22 cellular contexts compared by ENCODE assay signal in the genomic region with DNA sequence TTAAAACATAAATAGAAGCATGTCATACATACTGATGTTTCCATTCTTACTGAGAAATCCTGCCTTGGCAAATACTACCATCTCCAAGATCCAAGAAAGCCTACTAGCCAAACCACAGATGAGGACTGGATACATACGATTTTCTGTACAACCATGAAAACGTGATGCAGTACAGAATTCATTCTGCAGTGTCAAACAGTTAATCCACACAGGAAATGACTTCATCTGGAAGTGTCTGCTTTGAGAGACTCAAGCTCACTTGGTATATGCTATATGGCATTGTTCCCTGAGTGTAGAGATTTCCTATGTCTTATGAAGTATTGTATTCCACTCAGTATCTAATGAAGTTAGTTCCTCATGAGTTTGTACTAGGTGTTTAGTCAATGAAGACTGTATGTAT.
DNase-seq lines count a peak whose midpoint lies in the region; ATAC-seq and TF ChIP-seq lines count a peak whose summit lies in the region.
"Had no signal": no experiment of that assay in that cellular context is flagged by ENCODE, and none has a peak within 500 bp of the region (broad histone marks: within the 10 kb centered on the region; RNA-seq: fewer than 3 reads in every experiment).

No MANE protein-coding gene starts in this region.

- H3K4me3 ChIP-seq in fibroblast of mammary gland (ENCODE audit: control insufficient read depth, low read depth, low read length), result no peak overlapping the region
- H3K4me3 ChIP-seq: coronary artery, upper lobe of left lung had no signal

- ATAC-seq in HG02870 (IDR thresholded peaks at IDR 0.05; ENCODE audit: unreplicated experiment) (no peak), GM21786 (IDR thresholded peaks at IDR 0.05; ENCODE audit: unreplicated experiment) (no peak)
- ATAC-seq: stimulated activated naive CD8-positive, alpha-beta T cell treated with anti-CD3 and anti-CD28 coated beads, Interleukin-15, amount 100 ng/mL, for 72 hours; T-cell had no signal

- peak; percentile 6 for DNase-seq in A172 (ENCODE audit: low spot score)
- DNase-seq in H4 (ENCODE audit: low spot score), result peak; percentile 35
- peak; percentile 66 for DNase-seq in amniotic epithelial cell (ENCODE audit: low read depth)
- DNase-seq in fibroblast of mammary gland (ENCODE audit: low read depth), result peak; percentile 54
- DNase-seq in activated naive CD4-positive, alpha-beta T cell treated with anti-CD3 and anti-CD28 coated beads, Interleukin-2, amount 50 U/mL, for 16 hours, result no peak
- DNase-seq in Kasumi-1 (lab: John Stamatoyannopoulos, UW), result no peak
- DNase-seq: activated CD4-positive, alpha-beta T cell treated with anti-CD3 and anti-CD28 coated beads for 48 hours; activated CD8-positive, alpha-beta memory T cell treated with anti-CD3 and anti-CD28 coated beads, Interleukin-2, amount 50 U/mL, for 4 hours; activated effector memory CD4-positive, alpha-beta T cell treated with anti-CD3 and anti-CD28 coated beads, Interleukin-2, amount 50 U/mL, for 16 hours; DMS 273 treated with DMSO at 0.1 percent for 48 hours; NCI-H1417 treated with DMSO at 0.1 percent for 48 hours; NCI-H69; nephron progenitor cell; Right ventricle myocardium superior; small intestine; stimulated activated CD4-positive, alpha-beta T cell treated with anti-CD3 and anti-CD28 coated beads, Interleukin-2, amount 100 ng/mL, for 48 hours; stimulated activated naive CD8-positive, alpha-beta T cell treated with anti-CD3 and anti-CD28 coated beads, Interleukin-15, amount 100 ng/mL, for 72 hours; T-cell; upper lobe of left lung had no signal

- no peak for TF ChIP-seq CTCF in fibroblast of mammary gland (conservative IDR thresholded peaks at IDR 0.05; ENCODE audit: control insufficient read depth, insufficient read depth, low read depth, low read length)

Comparison
In these comparisons a context has a peak if more than half of its experiments do, and no peak if none do; other contexts are left out.
1. DNase-seq: peak in A172 (single experiment), H4 (single experiment), amniotic epithelial cell (single experiment) and fibroblast of mammary gland (single experiment); none in activated naive CD4-positive, alpha-beta T cell treated with anti-CD3 and anti-CD28 coated beads, Interleukin-2, amount 50 U/mL, for 16 hours (single experiment) and Kasumi-1 (0 of 2).